ENCODE assay signal across 20 cellular contexts in the genomic region with DNA sequence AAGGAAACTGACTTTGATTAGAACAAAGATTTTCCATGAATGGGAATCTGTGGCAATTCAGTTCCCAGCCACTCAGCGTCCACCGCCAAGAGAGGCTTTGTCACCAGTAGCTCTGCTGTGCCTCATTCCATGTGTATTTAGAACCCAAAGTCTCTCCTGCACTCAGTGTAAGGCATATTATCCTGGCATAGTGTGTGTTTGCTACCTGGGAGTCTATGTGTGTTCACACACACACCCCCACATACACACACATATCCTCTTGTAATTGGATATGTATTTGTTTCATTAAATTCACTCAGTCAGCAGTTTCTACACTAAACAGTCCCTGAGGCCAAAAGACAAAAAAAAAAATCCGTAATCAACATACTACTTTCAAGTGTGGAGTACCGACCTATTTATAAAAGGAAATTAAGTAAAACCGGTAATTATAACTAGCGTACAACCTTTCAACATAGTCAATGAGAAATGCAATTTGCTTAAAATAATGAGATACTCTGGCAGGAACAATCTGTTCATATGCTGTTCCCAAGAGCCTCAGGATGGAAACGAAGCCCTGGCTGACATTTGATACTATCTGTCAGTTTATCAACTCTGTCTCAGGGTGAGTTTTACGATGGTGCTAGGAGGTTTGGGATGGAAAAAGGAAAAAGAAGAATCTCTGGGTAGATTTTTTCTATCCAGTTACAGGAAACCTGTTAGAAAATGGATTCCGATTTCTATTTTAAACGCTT.
DNase-seq lines count a peak whose midpoint lies in the region; ATAC-seq, FAIRE-seq and TF ChIP-seq lines count a peak whose summit lies in the region.
"Had no signal": no experiment of that assay in that cellular context is flagged by ENCODE, and none has a peak within 500 bp of the region (broad histone marks: within the 10 kb centered on the region; RNA-seq: fewer than 3 reads in every experiment).

No MANE protein-coding gene starts in this region.

- H3K36me3 ChIP-seq in GM23338 (ENCODE audit: insufficient read depth) (no peaks in the 10 kb centered on the region), adipocyte (ENCODE audit: control insufficient read depth, insufficient read depth, low read length, severe bottlenecking) (no peaks in the 10 kb centered on the region), heart right ventricle (no peaks in the 10 kb centered on the region), prostate gland (no peaks in the 10 kb centered on the region)

- 0 out of 3 replicates have a peak, but pooled peaks cover 5% of the 10 kb centered on the region for H3K36me3 Mint-ChIP-seq in GM23338 (ENCODE audit: low read depth)
- no peaks in the 10 kb centered on the region for H3K36me3 Mint-ChIP-seq in activated naive CD8-positive, alpha-beta T cell treated with anti-CD3 and anti-CD28 coated beads, Interleukin-2, amount 50 U/mL, for 24 hours (ENCODE audit: low read depth)
- H3K36me3 Mint-ChIP-seq: naive thymus-derived CD8-positive, alpha-beta T cell; T-cell had no signal

- no peaks in the 10 kb centered on the region for H3K27me3 ChIP-seq in GM23338 (ENCODE audit: insufficient read depth)
- H3K27me3 ChIP-seq in adipocyte (replicated peaks; ENCODE audit: control insufficient read depth, insufficient read depth, low read length) = no peaks in the 10 kb centered on the region
- no peaks in the 10 kb centered on the region for H3K27me3 ChIP-seq in heart right ventricle
- no peaks in the 10 kb centered on the region for H3K27me3 ChIP-seq in prostate gland (replicated peaks; ENCODE audit: insufficient read depth)

- peaks cover 5% of the 10 kb centered on the region for H3K4me1 ChIP-seq in GM23338 (ENCODE audit: insufficient read depth)
- H3K4me1 ChIP-seq in adipocyte (ENCODE audit: control insufficient read depth, insufficient read depth, low read length) = peaks cover 51% of the 10 kb centered on the region
- peaks cover 0 to 24% (median 10%) of the 10 kb centered on the region in 9 donors for H3K4me1 ChIP-seq in heart right ventricle
- no peaks in the 10 kb centered on the region for H3K4me1 ChIP-seq in prostate gland (replicated peaks)

- WGBS in heart right ventricle, 2 donors = 39 to 54% methylated on average over 10 of the region's 10 CpGs
- 40% methylated on average over 10 of the region's 10 CpGs for WGBS in prostate gland

- DNase-seq in GM23338 (ENCODE audit: low spot score) = no peak
- DNase-seq in adipocyte (ENCODE audit: low read depth) = no peak
- DNase-seq in heart right ventricle = no peak
- no peak for DNase-seq in prostate gland (ENCODE audit: low spot score)
- DNase-seq in pons (ENCODE audit: low spot score) = no peak
- no peak for DNase-seq in activated naive CD8-positive, alpha-beta T cell treated with anti-CD3 and anti-CD28 coated beads, Interleukin-2, amount 50 U/mL, for 24 hours
- no peak for DNase-seq in H54 (ENCODE audit: insufficient read length, low spot score)
- DNase-seq in activated CD4-positive, alpha-beta T cell treated with anti-CD3 and anti-CD28 coated beads for 1 hour = no peak
- DNase-seq: activated CD4-positive, alpha-beta T cell treated with anti-CD3 and anti-CD28 coated beads for 48 hours; cerebellar nuclear complex; effector memory CD4-positive, alpha-beta T cell; hippocampal formation; KG1; MV-4-11; naive thymus-derived CD8-positive, alpha-beta T cell; NCI-H510A; SHP77 treated with DMSO at 0.1 percent for 48 hours; T-cell had no signal

- no peak overlapping the region for H3K27ac Mint-ChIP-seq in GM23338
- H3K27ac Mint-ChIP-seq in activated naive CD8-positive, alpha-beta T cell treated with anti-CD3 and anti-CD28 coated beads, Interleukin-2, amount 50 U/mL, for 24 hours = no peak overlapping the region
- H3K27ac Mint-ChIP-seq: naive thymus-derived CD8-positive, alpha-beta T cell; progenitor cell of endocrine pancreas; T-cell had no signal

- peaks cover 22% of the 10 kb centered on the region for H3K9me2 ChIP-seq in GM23338 (ENCODE audit: insufficient read depth)

- no peak for FAIRE-seq in H54 (lab: Jason Lieb, UNC)
- FAIRE-seq: keratinocyte had no signal

- H3K4me3 ChIP-seq in GM23338 (no peak overlapping the region), adipocyte (ENCODE audit: low read length) (peak overlapping the region; percentile 62), heart right ventricle (no peak overlapping the region), prostate gland (no peak overlapping the region)

- no peaks in the 10 kb centered on the region for H3K27me3 Mint-ChIP-seq in GM23338 (ENCODE audit: insufficient read depth, low read depth, poor library complexity)
- H3K27me3 Mint-ChIP-seq in activated naive CD8-positive, alpha-beta T cell treated with anti-CD3 and anti-CD28 coated beads, Interleukin-2, amount 50 U/mL, for 24 hours = peaks cover 16% of the 10 kb centered on the region

- no peak overlapping the region for H3K4me3 Mint-ChIP-seq in GM23338
- H3K4me3 Mint-ChIP-seq in activated naive CD8-positive, alpha-beta T cell treated with anti-CD3 and anti-CD28 coated beads, Interleukin-2, amount 50 U/mL, for 24 hours = no peak overlapping the region
- H3K4me3 Mint-ChIP-seq: naive thymus-derived CD8-positive, alpha-beta T cell; T-cell had no signal

- H2AFZ ChIP-seq in GM23338 = peak overlapping the region; percentile 6; the same call in 1 of the 2 replicates

- intact Hi-C loops in heart right ventricle (cut with DNase I) (loop anchor here in 1 of 10 donors (1.0 to 5.0 kb wide), 2 partner anchors 25 to 50 kb away; no protein-coding TSS in a partner anchor), prostate gland (cut with DNase I) (no loop called here)

- H3K9me3 Mint-ChIP-seq in GM23338 = no peaks in the 10 kb centered on the region; the same call in 2 of the 3 replicates
- H3K9me3 Mint-ChIP-seq in activated naive CD8-positive, alpha-beta T cell treated with anti-CD3 and anti-CD28 coated beads, Interleukin-2, amount 50 U/mL, for 24 hours = peaks cover 3% of the 10 kb centered on the region
- H3K9me3 Mint-ChIP-seq: naive thymus-derived CD8-positive, alpha-beta T cell; T-cell had no signal

- peak overlapping the region; percentile 44 for H3K9ac ChIP-seq in adipocyte (ENCODE audit: low read length)

- no peaks in the 10 kb centered on the region for H3K79me2 ChIP-seq in GM23338 (replicated peaks; ENCODE audit: insufficient read depth)

- no peak for ATAC-seq in GM23338
- ATAC-seq in heart right ventricle = peak in 5 of 8 donors; percentile 26 to 82 (median 42)
- no peak for ATAC-seq in activated naive CD8-positive, alpha-beta T cell treated with anti-CD3 and anti-CD28 coated beads, Interleukin-2, amount 50 U/mL, for 24 hours
- ATAC-seq: naive thymus-derived CD8-positive, alpha-beta T cell; T-cell had no signal

- TF ChIP-seq POLR2A in prostate gland (IDR thresholded peaks at IDR 0.05) (no peak), H54 (IDR thresholded peaks at IDR 0.05; ENCODE audit: low read depth, low read length) (no peak)

- no peak overlapping the region for H3K4me2 ChIP-seq in GM23338

- TF ChIP-seq CTCF in GM23338 (conservative IDR thresholded peaks at IDR 0.05; ENCODE audit: low read depth in 2 of 2) = no peak
- no peak for TF ChIP-seq CTCF in heart right ventricle (IDR thresholded peaks at IDR 0.05)
- TF ChIP-seq CTCF in prostate gland (IDR thresholded peaks at IDR 0.05) = no peak

- H3K4me1 Mint-ChIP-seq in GM23338 = peaks cover 17% of the 10 kb centered on the region
- peaks cover 8% of the 10 kb centered on the region for H3K4me1 Mint-ChIP-seq in activated naive CD8-positive, alpha-beta T cell treated with anti-CD3 and anti-CD28 coated beads, Interleukin-2, amount 50 U/mL, for 24 hours
- H3K4me1 Mint-ChIP-seq: naive thymus-derived CD8-positive, alpha-beta T cell; T-cell had no signal

- H3K9me3 ChIP-seq in adipocyte (ENCODE audit: control insufficient read depth, low read length) = no peaks in the 10 kb centered on the region
- H3K9me3 ChIP-seq in heart right ventricle = no peaks in the 10 kb centered on the region
- no peaks in the 10 kb centered on the region for H3K9me3 ChIP-seq in prostate gland

- H3K27ac ChIP-seq in GM23338 (ENCODE audit: low read depth) (no peak overlapping the region), heart right ventricle (peak overlapping the region in 3 of 10 donors; percentile 12 to 50 (median 36)), prostate gland (peak overlapping the region; percentile 4 to 10)

- H4K20me1 ChIP-seq in GM23338 (replicated peaks; ENCODE audit: insufficient read depth) = no peaks in the 10 kb centered on the region

- H3F3A ChIP-seq in GM23338 (replicated peaks; ENCODE audit: low read depth) = no peaks in the 10 kb centered on the region

TF ChIP-seq in GM23338, 12 proteins besides CTCF, POLR2A, EP300 and RAD21 (continues in another document):
- TF ChIP-seq POLR2AphosphoS5 (IDR thresholded peaks at IDR 0.05; ENCODE audit: low read depth) (no peak), JUNB (IDR thresholded peaks at IDR 0.05; ENCODE audit: unreplicated experiment) (no peak), EZH2phosphoT487 (IDR thresholded peaks at IDR 0.05; ENCODE audit: unreplicated experiment) (no peak), NANOG (IDR thresholded peaks at IDR 0.05; ENCODE audit: borderline replicate concordance) (no peak)
- TF ChIP-seq, protein P1, sequence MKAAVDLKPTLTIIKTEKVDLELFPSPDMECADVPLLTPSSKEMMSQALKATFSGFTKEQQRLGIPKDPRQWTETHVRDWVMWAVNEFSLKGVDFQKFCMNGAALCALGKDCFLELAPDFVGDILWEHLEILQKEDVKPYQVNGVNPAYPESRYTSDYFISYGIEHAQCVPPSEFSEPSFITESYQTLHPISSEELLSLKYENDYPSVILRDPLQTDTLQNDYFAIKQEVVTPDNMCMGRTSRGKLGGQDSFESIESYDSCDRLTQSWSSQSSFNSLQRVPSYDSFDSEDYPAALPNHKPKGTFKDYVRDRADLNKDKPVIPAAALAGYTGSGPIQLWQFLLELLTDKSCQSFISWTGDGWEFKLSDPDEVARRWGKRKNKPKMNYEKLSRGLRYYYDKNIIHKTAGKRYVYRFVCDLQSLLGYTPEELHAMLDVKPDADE (IDR thresholded peaks at IDR 0.05) = no peak

Comparison
In these comparisons a context has a peak if more than half of its experiments do, and no peak if none do; other contexts are left out.
1. ATAC-seq: peak in heart right ventricle (5 of 8); none in GM23338 (single experiment) and activated naive CD8-positive, alpha-beta T cell treated with anti-CD3 and anti-CD28 coated beads, Interleukin-2, amount 50 U/mL, for 24 hours (single experiment).